In genomic region chr14:77322209-77322902, GRCh38 we compare ENCODE assay signal across 8 cellular contexts. TPM values are rescaled to one million over a fixed set of nuclear protein-coding genes. Genes with fewer than 3 reads are reported as not detected.
DNase-seq lines count a peak whose midpoint lies in the region; ATAC-seq and TF ChIP-seq lines count a peak whose summit lies in the region.

No MANE protein-coding gene starts in this region.

- no peaks in the 10 kb centered on the region for H3K9me3 ChIP-seq in cardiac muscle cell (ENCODE audit: low read depth)
- no peaks in the 10 kb centered on the region for H3K9me3 ChIP-seq in right lobe of liver
- no peaks in the 10 kb centered on the region for H3K9me3 ChIP-seq in upper lobe of right lung

- H3K27me3 Mint-ChIP-seq in activated naive CD8-positive, alpha-beta T cell treated with anti-CD3 and anti-CD28 coated beads, Interleukin-2, amount 10 ng/mL, durations not matched to agents 7 days and 5 days = no peaks in the 10 kb centered on the region

- H3K36me3 Mint-ChIP-seq in activated naive CD8-positive, alpha-beta T cell treated with anti-CD3 and anti-CD28 coated beads, Interleukin-2, amount 10 ng/mL, durations not matched to agents 7 days and 5 days = no peaks in the 10 kb centered on the region

- no peak for TF ChIP-seq CTCF in cardiac muscle cell (IDR thresholded peaks at IDR 0.05; ENCODE audit: low read depth, low read length)
- TF ChIP-seq CTCF in right lobe of liver (IDR thresholded peaks at IDR 0.05) = no peak
- TF ChIP-seq CTCF in upper lobe of right lung (IDR thresholded peaks at IDR 0.05) = peak; percentile 5

- peak overlapping the region; percentile 99 for H3K27ac Mint-ChIP-seq in activated naive CD8-positive, alpha-beta T cell treated with anti-CD3 and anti-CD28 coated beads, Interleukin-2, amount 10 ng/mL, durations not matched to agents 7 days and 5 days

- H3K9me3 Mint-ChIP-seq in activated naive CD8-positive, alpha-beta T cell treated with anti-CD3 and anti-CD28 coated beads, Interleukin-2, amount 10 ng/mL, durations not matched to agents 7 days and 5 days = no peaks in the 10 kb centered on the region

- H3K36me3 ChIP-seq in cardiac muscle cell (no peaks in the 10 kb centered on the region), right lobe of liver (no peaks in the 10 kb centered on the region), upper lobe of right lung (no peaks in the 10 kb centered on the region)

- ATAC-seq in activated naive CD8-positive, alpha-beta T cell treated with anti-CD3 and anti-CD28 coated beads, Interleukin-2, amount 10 ng/mL, durations not matched to agents 7 days and 5 days (ENCODE audit: low read depth) = no peak
- ATAC-seq in right lobe of liver = no peak
- ATAC-seq in upper lobe of right lung = no peak
- ATAC-seq in HG03097 (IDR thresholded peaks at IDR 0.05; ENCODE audit: low FRiP score, unreplicated experiment) = no peak

- H3K27ac ChIP-seq in cardiac muscle cell = peak overlapping the region; percentile 80
- H3K27ac ChIP-seq in right lobe of liver = peak overlapping the region in 2 of 3 donors; percentile 92 to 95
- peak overlapping the region; percentile 99 for H3K27ac ChIP-seq in upper lobe of right lung

- 36% methylated on average over 5 of the region's 5 CpGs for WGBS in right lobe of liver (ENCODE audit: insufficient coverage, low coverage, low lambda C conversion rate, missing lambda C conversion rate)

- H3K27me3 ChIP-seq in cardiac muscle cell (no peaks in the 10 kb centered on the region), right lobe of liver (no peaks in the 10 kb centered on the region), upper lobe of right lung (no peaks in the 10 kb centered on the region)

- H3K4me1 Mint-ChIP-seq in activated naive CD8-positive, alpha-beta T cell treated with anti-CD3 and anti-CD28 coated beads, Interleukin-2, amount 10 ng/mL, durations not matched to agents 7 days and 5 days = peaks cover 15% of the 10 kb centered on the region

- POLR2A ChIA-PET in activated naive CD8-positive, alpha-beta T cell treated with anti-CD3 and anti-CD28 coated beads, Interleukin-2, amount 10 ng/mL, durations not matched to agents 7 days and 5 days (lab: Charles Lee) = interaction anchor here (1.4 to 2.3 kb wide), 3 partner anchors 20 to 136 kb away, joined by 3 to 23 read pairs (median 14); partner anchors contain the start of genes AHSA1, SAMD15, TMED8 and VIPAS39

- H3K4me3 Mint-ChIP-seq in activated naive CD8-positive, alpha-beta T cell treated with anti-CD3 and anti-CD28 coated beads, Interleukin-2, amount 10 ng/mL, durations not matched to agents 7 days and 5 days = peak overlapping the region; percentile 95

- H3K4me1 ChIP-seq in cardiac muscle cell (ENCODE audit: low read depth) = peaks cover 8% of the 10 kb centered on the region
- peaks cover 0 to 42% (median 15%) of the 10 kb centered on the region in 4 donors for H3K4me1 ChIP-seq in right lobe of liver
- H3K4me1 ChIP-seq in upper lobe of right lung = peaks cover 15% of the 10 kb centered on the region

- H3K4me3 ChIP-seq in cardiac muscle cell (peak overlapping the region; percentile 46), right lobe of liver (peak overlapping the region; percentile 89 to 100 (median 99)), upper lobe of right lung (peak overlapping the region; percentile 100)

- no peak for DNase-seq in cardiac muscle cell (ENCODE audit: low read depth in 1 of 2, low spot score in 1 of 2)
- no peak for DNase-seq in cardiac septum (ENCODE audit: low spot score)
- DNase-seq in activated naive CD8-positive, alpha-beta T cell treated with anti-CD3 and anti-CD28 coated beads, Interleukin-2, amount 10 ng/mL, durations not matched to agents 7 days and 5 days = no peak
- no peak for DNase-seq in right lobe of liver
- DNase-seq in upper lobe of right lung = no peak
- DNase-seq in dedifferentiated amniotic fluid mesenchymal stem cell (ENCODE audit: extremely low spot score) = no peak
- no peak for DNase-seq in activated gamma-delta T cell (lab: John Stamatoyannopoulos, UW)

- intact Hi-C loops in cardiac septum (cut with DNase I) = loop anchor here (5.0 kb wide), 1 partner anchor 55 kb away; the partner anchor contains the start of genes SAMD15 and TMED8
- intact Hi-C loops in right lobe of liver (cut with DNase I) = no loop called here
- intact Hi-C loops in upper lobe of right lung (cut with DNase I) = no loop called here

- no peak for TF ChIP-seq POLR2A in right lobe of liver (IDR thresholded peaks at IDR 0.05)

RNA-seq across cellular contexts. Expression of gene GSTZ1, which starts 1.5 kb away (rescaled TPM):
- total RNA-seq in cardiac muscle cell (43.7 and 51.2 TPM in 2 replicates), cardiac septum (10.9 TPM), right lobe of liver (100 to 1,000 TPM in 1 of 6 experiments, 10 to 100 TPM in 5; 31.1 to 123 (median 50.0) TPM), upper lobe of right lung (9.8 TPM)
- 45.0 and 52.3 TPM in 2 replicates for polyA plus RNA-seq in cardiac muscle cell
- total RNA-seq in activated naive CD8-positive, alpha-beta T cell treated with anti-CD3 and anti-CD28 coated beads, Interleukin-2, amount 10 ng/mL, durations not matched to agents 7 days and 5 days = 10 to 100 TPM; 16.0 TPM

RNA-seq across cellular contexts. Expression of gene POMT2, which starts 1.7 kb away (rescaled TPM):
- total RNA-seq in cardiac muscle cell = 29.2 and 32.1 TPM in 2 replicates
- polyA plus RNA-seq in cardiac muscle cell = 32.3 and 40.8 TPM in 2 replicates
- 19.9 TPM for total RNA-seq in cardiac septum
- total RNA-seq in activated naive CD8-positive, alpha-beta T cell treated with anti-CD3 and anti-CD28 coated beads, Interleukin-2, amount 10 ng/mL, durations not matched to agents 7 days and 5 days = 10 to 100 TPM in 1 of 2 experiments, 1 to 10 TPM in 1; 9.3 to 10.6 TPM
- total RNA-seq in right lobe of liver = 10 to 100 TPM in 5 of 6 experiments, 1 to 10 TPM in 1; 5.5 to 15.9 (median 12.9) TPM
- 29.4 TPM for total RNA-seq in upper lobe of right lung

RNA-seq across cellular contexts. Expression of gene NGB, which starts 51.4 kb away (rescaled TPM):
- total RNA-seq in cardiac muscle cell (0.09 TPM in 1 of 2 replicates, not detected in the other), cardiac septum (not detected), right lobe of liver (not detected), upper lobe of right lung (not detected)
- polyA plus RNA-seq in cardiac muscle cell = not detected in 2 replicates
- not detected for total RNA-seq in activated naive CD8-positive, alpha-beta T cell treated with anti-CD3 and anti-CD28 coated beads, Interleukin-2, amount 10 ng/mL, durations not matched to agents 7 days and 5 days

RNA-seq across cellular contexts. Expression of gene TMED8, which starts 54.5 kb away (rescaled TPM):
- 6.6 and 8.9 TPM in 2 replicates for total RNA-seq in cardiac muscle cell
- 3.4 and 6.2 TPM in 2 replicates for polyA plus RNA-seq in cardiac muscle cell
- total RNA-seq in cardiac septum = 5.6 TPM
- 10 to 100 TPM; 14.9 to 15.2 TPM for total RNA-seq in activated naive CD8-positive, alpha-beta T cell treated with anti-CD3 and anti-CD28 coated beads, Interleukin-2, amount 10 ng/mL, durations not matched to agents 7 days and 5 days
- total RNA-seq in right lobe of liver = 1 to 10 TPM; 2.5 to 4.4 (median 3.1) TPM
- total RNA-seq in upper lobe of right lung = 11.3 TPM

RNA-seq across cellular contexts. Expression of gene SAMD15, which starts 54.8 kb away (rescaled TPM):
- 2.2 and 3.6 TPM in 2 replicates for total RNA-seq in cardiac muscle cell
- 0.45 and 2.1 TPM in 2 replicates for polyA plus RNA-seq in cardiac muscle cell
- 0.11 TPM for total RNA-seq in cardiac septum
- not detected for total RNA-seq in activated naive CD8-positive, alpha-beta T cell treated with anti-CD3 and anti-CD28 coated beads, Interleukin-2, amount 10 ng/mL, durations not matched to agents 7 days and 5 days
- under 1 TPM in 4 of 6 experiments, not detected in 2; 0.12 to 0.42 (median 0.31) TPM for total RNA-seq in right lobe of liver
- total RNA-seq in upper lobe of right lung = 0.41 TPM

Comparison
In these comparisons a context has a peak if more than half of its experiments do, and no peak if none do; other contexts are left out.
1. H3K4me3 ChIP-seq: peak in every context shown above with its lines; median percentile 100 in upper lobe of right lung; 99 in right lobe of liver; 46 in cardiac muscle cell.